ENCODE assay signal across 9 cellular contexts in genomic region chr10:97683556-97684357, GRCh38. TPM values are rescaled to one million over a fixed set of nuclear protein-coding genes. Genes with fewer than 3 reads are reported as not detected.
A peak's percentile ranks its signal among the peaks of the same experiment; 100 is the strongest.
DNase-seq lines count a peak whose midpoint lies in the region; ATAC-seq and TF ChIP-seq lines count a peak whose summit lies in the region.
"Had no signal": no experiment of that assay in that cellular context is flagged by ENCODE, and none has a peak within 500 bp of the region (broad histone marks: within the 10 kb centered on the region; RNA-seq: fewer than 3 reads in every experiment).

No MANE protein-coding gene starts in this region.

- peaks cover 57% of the 10 kb centered on the region for H3K4me1 Mint-ChIP-seq in dendritic cell treated with granulocyte-macrophage colony-stimulating factor and Interleukin-4, amounts not matched to agents 40 ng/mL and 50 ng/mL, for 4 days (ENCODE audit: low read depth)

- no peaks in the 10 kb centered on the region for H3K9me3 Mint-ChIP-seq in dendritic cell treated with granulocyte-macrophage colony-stimulating factor and Interleukin-4, amounts not matched to agents 40 ng/mL and 50 ng/mL, for 4 days
- H3K9me3 Mint-ChIP-seq: IgD-negative memory B cell had no signal

- no peaks in the 10 kb centered on the region for H3K36me3 ChIP-seq in BE2C
- no peaks in the 10 kb centered on the region for H3K36me3 ChIP-seq in mucosa of stomach (ENCODE audit: control insufficient read depth, insufficient read depth, low read length)

- H3K4me3 Mint-ChIP-seq in dendritic cell treated with granulocyte-macrophage colony-stimulating factor and Interleukin-4, amounts not matched to agents 40 ng/mL and 50 ng/mL, for 4 days = peak overlapping the region; percentile 90

- no peak overlapping the region for H3K4me3 ChIP-seq in BE2C (ENCODE audit: low read depth, low read length)
- peak overlapping the region; percentile 18 for H3K4me3 ChIP-seq in mucosa of stomach (ENCODE audit: low read length)

- H3K4me1 ChIP-seq in BE2C = peaks cover 5% of the 10 kb centered on the region
- peaks cover 39% of the 10 kb centered on the region for H3K4me1 ChIP-seq in mucosa of stomach (ENCODE audit: control insufficient read depth, insufficient read depth, low read length)

- peak overlapping the region; percentile 93 for H3K27ac Mint-ChIP-seq in dendritic cell treated with granulocyte-macrophage colony-stimulating factor and Interleukin-4, amounts not matched to agents 40 ng/mL and 50 ng/mL, for 4 days

- intact Hi-C loops in dendritic cell treated with granulocyte-macrophage colony-stimulating factor and Interleukin-4, amounts not matched to agents 40 ng/mL and 50 ng/mL, for 4 days (cut with micrococcal nuclease) = loop anchor here (2.0 kb wide), 1 partner anchor 17 kb away; no protein-coding TSS in a partner anchor

- peak; percentile 51 for DNase-seq in BE2C
- DNase-seq in NCI-H226 = peak; percentile 48
- no peak for DNase-seq in cortex of kidney (lab: John Stamatoyannopoulos, UW)
- DNase-seq in DMS153 treated with DMSO at 0.1 percent for 48 hours (lab: John Stamatoyannopoulos, UW; ENCODE audit: unreplicated experiment) = no peak

- 0 out of 2 replicates have a peak, but pooled peaks have one; percentile 13 for TF ChIP-seq CTCF in BE2C (IDR thresholded peaks at IDR 0.05; ENCODE audit: low read depth, low read length)

- H3K27me3 Mint-ChIP-seq in dendritic cell treated with granulocyte-macrophage colony-stimulating factor and Interleukin-4, amounts not matched to agents 40 ng/mL and 50 ng/mL, for 4 days = no peaks in the 10 kb centered on the region
- H3K27me3 Mint-ChIP-seq: IgD-negative memory B cell had no signal

- no peaks in the 10 kb centered on the region for H3K9me3 ChIP-seq in BE2C
- no peaks in the 10 kb centered on the region for H3K9me3 ChIP-seq in mucosa of stomach (ENCODE audit: control insufficient read depth, low read length)

- ATAC-seq in HG02678 (IDR thresholded peaks at IDR 0.05; ENCODE audit: unreplicated experiment) (no peak), HG03565 (IDR thresholded peaks at IDR 0.05; ENCODE audit: unreplicated experiment) (no peak)

- peak overlapping the region; percentile 56 for H3K9ac ChIP-seq in mucosa of stomach (ENCODE audit: low read length)

- peaks cover 24% of the 10 kb centered on the region for H3K36me3 Mint-ChIP-seq in dendritic cell treated with granulocyte-macrophage colony-stimulating factor and Interleukin-4, amounts not matched to agents 40 ng/mL and 50 ng/mL, for 4 days (ENCODE audit: low read depth)
- H3K36me3 Mint-ChIP-seq: IgD-negative memory B cell had no signal

- no peaks in the 10 kb centered on the region for H3K27me3 ChIP-seq in BE2C
- no peaks in the 10 kb centered on the region for H3K27me3 ChIP-seq in mucosa of stomach (ENCODE audit: control insufficient read depth, insufficient read depth, low read length)

RNA-seq across cellular contexts. Expression of gene AVPI1, which starts 3.3 kb away (rescaled TPM):
- polyA plus RNA-seq in BE2C (2012; ENCODE audit: insufficient read depth, insufficient read length, low read depth) = 10.0 TPM

RNA-seq across cellular contexts. Expression of gene MARVELD1, which starts 29.8 kb away (rescaled TPM):
- 37.4 TPM for polyA plus RNA-seq in BE2C (2012; ENCODE audit: insufficient read depth, insufficient read length, low read depth)

RNA-seq across cellular contexts. Expression of gene PI4K2A, which starts 43.3 kb away (rescaled TPM):
- polyA plus RNA-seq in BE2C (2012; ENCODE audit: insufficient read depth, insufficient read length, low read depth) = 25.7 TPM

RNA-seq across cellular contexts. Expression of gene MORN4, which starts 50.5 kb away (rescaled TPM):
- polyA plus RNA-seq in BE2C (2012; ENCODE audit: insufficient read depth, insufficient read length, low read depth) = 15.5 TPM

RNA-seq across cellular contexts. Expression of gene ZFYVE27, which starts 53.2 kb away (rescaled TPM):
- 42.3 TPM for polyA plus RNA-seq in BE2C (2012; ENCODE audit: insufficient read depth, insufficient read length, low read depth)

Comparison
In these comparisons a context has a peak if more than half of its experiments do, and no peak if none do; other contexts are left out.
1. DNase-seq: peak in BE2C (single experiment) and NCI-H226 (single experiment); none in cortex of kidney (single experiment) and DMS153 treated with DMSO at 0.1 percent for 48 hours (single experiment).